Comparison of ENCODE assay signal across 13 cellular contexts in the genomic region with DNA sequence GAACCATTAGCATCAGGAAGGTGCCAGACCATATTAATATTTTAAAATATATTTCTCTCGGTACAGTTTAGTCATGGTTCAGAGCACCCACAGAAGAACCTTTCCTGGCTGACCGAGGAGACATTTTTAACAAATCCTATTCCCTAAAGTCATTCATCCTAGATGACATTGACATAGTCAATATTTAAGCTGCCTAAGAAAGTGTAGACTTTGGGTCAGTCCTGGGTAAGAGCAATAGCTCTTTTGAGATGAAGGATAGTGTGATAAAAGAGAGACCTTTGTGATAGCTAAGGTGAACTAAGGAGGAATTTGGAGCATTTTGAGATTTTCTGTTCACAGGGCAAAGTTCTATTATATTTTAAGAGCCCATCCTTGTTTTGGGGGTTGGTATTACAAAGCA. TPM values are rescaled to one million over a fixed set of nuclear protein-coding genes. Genes with fewer than 3 reads are reported as not detected.
DNase-seq lines count a peak whose midpoint lies in the region; FAIRE-seq and TF ChIP-seq lines count a peak whose summit lies in the region.
"Had no signal": no experiment of that assay in that cellular context is flagged by ENCODE, and none has a peak within 500 bp of the region (broad histone marks: within the 10 kb centered on the region; RNA-seq: fewer than 3 reads in every experiment).

No MANE protein-coding gene starts in this region.

- no peaks in the 10 kb centered on the region for H3K27me3 ChIP-seq in Peyer's patch

- peaks cover 7 to 42% (median 16%) of the 10 kb centered on the region in 4 donors for H3K4me1 ChIP-seq in Peyer's patch

- FAIRE-seq in GM12891 (lab: Jason Lieb, UNC) = no peak
- FAIRE-seq: A204.1, G401.6 had no signal

- peaks cover 65% of the 10 kb centered on the region for H3K36me3 Mint-ChIP-seq in activated T-cell treated with anti-CD3 and anti-CD28 coated beads, Interleukin-2, amount 50 U/mL, for 24 hours (ENCODE audit: low read depth)
- H3K36me3 Mint-ChIP-seq in glutamatergic neuron (ENCODE audit: unreplicated experiment) = no peaks in the 10 kb centered on the region

- peak overlapping the region; percentile 1 to 64 (median 48) for H3K27ac ChIP-seq in Peyer's patch
- H3K27ac ChIP-seq in substantia nigra (ENCODE audit: low read depth, low read length, poor library complexity, severe bottlenecking) = peak overlapping the region; percentile 68

- H3K9me3 Mint-ChIP-seq in activated T-cell treated with anti-CD3 and anti-CD28 coated beads, Interleukin-2, amount 50 U/mL, for 24 hours = no peaks in the 10 kb centered on the region
- H3K9me3 Mint-ChIP-seq in glutamatergic neuron (ENCODE audit: unreplicated experiment) = no peaks in the 10 kb centered on the region
- H3K9me3 Mint-ChIP-seq: activated T-cell treated with anti-CD3 and anti-CD28 coated beads, Interleukin-2, amount 50 U/mL, for 4 hours had no signal

- H3K27ac Mint-ChIP-seq in activated T-cell treated with anti-CD3 and anti-CD28 coated beads, Interleukin-2, amount 50 U/mL, for 24 hours = peak overlapping the region; percentile 49
- H3K27ac Mint-ChIP-seq in glutamatergic neuron (ENCODE audit: unreplicated experiment) = peak overlapping the region; percentile 79

- no peaks in the 10 kb centered on the region for H3K27me3 Mint-ChIP-seq in activated T-cell treated with anti-CD3 and anti-CD28 coated beads, Interleukin-2, amount 50 U/mL, for 24 hours
- no peaks in the 10 kb centered on the region for H3K27me3 Mint-ChIP-seq in glutamatergic neuron (ENCODE audit: unreplicated experiment)

- TF ChIP-seq POLR2A in Peyer's patch (IDR thresholded peaks at IDR 0.05) (no peak), GM12891 (IDR thresholded peaks at IDR 0.05; ENCODE audit: low read depth, low read length) (no peak)

- peaks cover 76% of the 10 kb centered on the region for H3K4me1 Mint-ChIP-seq in activated T-cell treated with anti-CD3 and anti-CD28 coated beads, Interleukin-2, amount 50 U/mL, for 24 hours (ENCODE audit: low read depth)
- peaks cover 32% of the 10 kb centered on the region for H3K4me1 Mint-ChIP-seq in glutamatergic neuron (ENCODE audit: low read depth, unreplicated experiment)

- H3K4me3 Mint-ChIP-seq in activated T-cell treated with anti-CD3 and anti-CD28 coated beads, Interleukin-2, amount 50 U/mL, for 24 hours = no peak overlapping the region
- H3K4me3 Mint-ChIP-seq in glutamatergic neuron (ENCODE audit: unreplicated experiment) = no peak overlapping the region

- no peak for DNase-seq in activated T-cell treated with anti-CD3 and anti-CD28 coated beads, Interleukin-2, amount 50 U/mL, for 24 hours
- DNase-seq in activated T-cell treated with anti-CD3 and anti-CD28 coated beads for 4 hours (no peak), Peyer's patch (no peak), glutamatergic neuron (no peak), substantia nigra (lab: John Stamatoyannopoulos, UW) (no peak), GM12891 (ENCODE audit: insufficient read length, low spot score) (no peak), medulla oblongata (ENCODE audit: extremely low spot score) (no peak), GM20000 (ENCODE audit: low spot score) (no peak)
- DNase-seq: NCI-H1436 treated with DMSO at 0.1 percent for 48 hours, T1000 had no signal

- H3K9me3 ChIP-seq in Peyer's patch = no peaks in the 10 kb centered on the region

- TF ChIP-seq CTCF in Peyer's patch (IDR thresholded peaks at IDR 0.05) (no peak), glutamatergic neuron (IDR thresholded peaks at IDR 0.05; ENCODE audit: partially characterized antibody, unreplicated experiment) (no peak), GM20000 (IDR thresholded peaks at IDR 0.05; ENCODE audit: extremely low read depth, missing control alignments) (no peak)

- H3K4me3 ChIP-seq in Peyer's patch = no peak overlapping the region

- no peaks in the 10 kb centered on the region for H3K36me3 ChIP-seq in Peyer's patch

TF ChIP-seq in GM12891, 5 proteins besides CTCF, POLR2A, EP300 and RAD21:
- TF ChIP-seq POU2F2 (IDR thresholded peaks at IDR 0.05; ENCODE audit: low read depth, low read length) = no peak
- TF ChIP-seq TAF1 (IDR thresholded peaks at IDR 0.05; ENCODE audit: low read depth, low read length) = no peak
- no peak for TF ChIP-seq SPI1 (IDR thresholded peaks at IDR 0.05; ENCODE audit: low read depth, low read length)
- TF ChIP-seq POLR2AphosphoS5 (IDR thresholded peaks at IDR 0.05; ENCODE audit: low read depth, low read length) = no peak
- no peak for TF ChIP-seq PAX5 (IDR thresholded peaks at IDR 0.05; ENCODE audit: insufficient read depth, low read length, severe bottlenecking)
TF ChIP-seq in GM12891: peak in this region for 0.

RNA-seq across cellular contexts. Expression of a gene that starts 47.5 kb away (rescaled TPM):
- total RNA-seq in Peyer's patch (10 to 100 TPM; 22.1 to 57.8 (median 36.0) TPM), glutamatergic neuron (ENCODE audit: unreplicated experiment) (80.5 TPM)
- polyA plus RNA-seq in GM12891 (2012; ENCODE audit: low read depth, missing spikeins) = 11.0 TPM
